ENCODE assay signal across 25 cellular contexts in the genomic region with DNA sequence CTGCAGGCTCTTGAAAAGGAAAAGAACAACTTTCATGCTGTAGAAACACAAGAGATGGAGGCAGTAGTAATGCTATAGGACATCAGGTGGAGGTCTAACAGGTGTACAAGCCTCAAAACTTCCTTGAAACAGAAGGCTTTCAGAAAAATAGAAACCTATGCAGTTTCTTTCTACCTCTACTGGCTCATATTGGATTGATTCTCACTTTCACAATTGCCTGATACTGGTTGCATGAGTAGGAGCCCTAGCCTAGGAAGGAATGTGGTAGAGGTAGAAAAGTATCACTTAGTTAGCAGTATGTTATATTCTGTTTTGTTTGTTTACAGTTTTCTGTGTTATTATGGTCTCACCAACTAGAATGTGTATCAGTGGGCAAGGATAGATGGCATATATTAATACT.
DNase-seq lines count a peak whose midpoint lies in the region; ATAC-seq and TF ChIP-seq lines count a peak whose summit lies in the region.
"Had no signal": no experiment of that assay in that cellular context is flagged by ENCODE, and none has a peak within 500 bp of the region (broad histone marks: within the 10 kb centered on the region; RNA-seq: fewer than 3 reads in every experiment).

No MANE protein-coding gene starts in this region.

- H3K4me3 Mint-ChIP-seq in MCF 10A (ENCODE audit: unreplicated experiment), result no peak overlapping the region
- H3K4me3 Mint-ChIP-seq: CD4-positive, CD25-positive, alpha-beta regulatory T cell; GM23338; T-helper 1 cell treated with Interleukin-12 subunit alpha and Interleukin-12 subunit beta and Interleukin-4 antibody, amounts not matched to agents 30 μg/mL and 1 μg/mL, for 36 hours had no signal

- POLR2A ChIA-PET in MCF 10A (lab: Yijun Ruan, JAX), result no interaction called here

- no peak overlapping the region for H3K27ac Mint-ChIP-seq in MCF 10A (ENCODE audit: low read depth, unreplicated experiment)
- H3K27ac Mint-ChIP-seq: CD4-positive, CD25-positive, alpha-beta regulatory T cell; GM23338; T-helper 1 cell treated with Interleukin-12 subunit alpha and Interleukin-12 subunit beta and Interleukin-4 antibody, amounts not matched to agents 30 μg/mL and 1 μg/mL, for 36 hours had no signal

- intact Hi-C loops in MCF 10A (cut with micrococcal nuclease), result no loop called here

- CTCF ChIA-PET in MCF 10A (lab: Yijun Ruan, JAX), result no interaction called here

- peaks cover 16% of the 10 kb centered on the region for H3K9me3 Mint-ChIP-seq in MCF 10A (ENCODE audit: unreplicated experiment)
- H3K9me3 Mint-ChIP-seq: GM23338; T-helper 1 cell treated with Interleukin-12 subunit alpha and Interleukin-12 subunit beta and Interleukin-4 antibody, amounts not matched to agents 30 μg/mL and 1 μg/mL, for 36 hours had no signal

- H3K27me3 Mint-ChIP-seq in MCF 10A (ENCODE audit: insufficient read depth, unreplicated experiment), result no peaks in the 10 kb centered on the region
- H3K27me3 Mint-ChIP-seq: CD4-positive, CD25-positive, alpha-beta regulatory T cell had no signal

- ATAC-seq in GM19324 (IDR thresholded peaks at IDR 0.05; ENCODE audit: low FRiP score, unreplicated experiment) (peak; percentile 62), HG02642 (IDR thresholded peaks at IDR 0.05; ENCODE audit: poor library complexity, unreplicated experiment) (peak; percentile 76), HG03159 (IDR thresholded peaks at IDR 0.05; ENCODE audit: unreplicated experiment) (peak; percentile 73), HG03565 (IDR thresholded peaks at IDR 0.05; ENCODE audit: unreplicated experiment) (no peak), HG03571 (IDR thresholded peaks at IDR 0.05; ENCODE audit: unreplicated experiment) (no peak)
- ATAC-seq: GM23338, HepG2, K562, Panc1, Right ventricle myocardium inferior had no signal

- no peaks in the 10 kb centered on the region for H3K36me3 Mint-ChIP-seq in MCF 10A (ENCODE audit: insufficient read depth, unreplicated experiment)
- H3K36me3 Mint-ChIP-seq: CD4-positive, CD25-positive, alpha-beta regulatory T cell had no signal

- peaks cover 5% of the 10 kb centered on the region for H3K4me1 Mint-ChIP-seq in MCF 10A (ENCODE audit: insufficient read depth, unreplicated experiment)
- H3K4me1 Mint-ChIP-seq: CD4-positive, CD25-positive, alpha-beta regulatory T cell; GM23338 had no signal

- DNase-seq in RPMI8226, result peak; percentile 74
- DNase-seq in stimulated activated CD4-positive, alpha-beta T cell treated with anti-CD3 and anti-CD28 coated beads, Interleukin-2, amount 100 ng/mL, for 24 hours, result no peak
- no peak for DNase-seq in MCF 10A (ENCODE audit: unreplicated experiment)
- DNase-seq: CD4-positive, CD25-positive, alpha-beta regulatory T cell; EL; GF-D8; HCEC 1CT; NCI-H1092 treated with DMSO at 0.1 percent for 48 hours; NCI-H1436 treated with DMSO at 0.1 percent for 48 hours; NCI-H1930; NCI-H2227 treated with DMSO at 0.1 percent for 48 hours; NCI-H510A; NCI-H748 treated with DMSO at 0.1 percent for 48 hours; NK-92 treated with Interleukin-12 subunit alpha and Interleukin-12 subunit beta, amount 100 ng/mL, for 24 hours had no signal

- no peak for TF ChIP-seq CTCF in MCF 10A (IDR thresholded peaks at IDR 0.05; ENCODE audit: unreplicated experiment)

- BruUV-seq in MCF 10A (replicated peaks; lab: Mats Ljungman, UMichigan), result no TSS peak

Comparison
In these comparisons a context has a peak if more than half of its experiments do, and no peak if none do; other contexts are left out.
1. ATAC-seq: peak in GM19324 (single experiment), HG02642 (single experiment) and HG03159 (single experiment); none in HG03565 (single experiment) and HG03571 (single experiment).